In genomic region chr21:45411810-45412206, GRCh38 we compare ENCODE assay signal across 17 cellular contexts. TPM values are rescaled to one million over a fixed set of nuclear protein-coding genes. Genes with fewer than 3 reads are reported as not detected.
A peak's percentile ranks its signal among the peaks of the same experiment; 100 is the strongest.
DNase-seq lines count a peak whose midpoint lies in the region; ATAC-seq, FAIRE-seq and TF ChIP-seq lines count a peak whose summit lies in the region.
"Had no signal": no experiment of that assay in that cellular context is flagged by ENCODE, and none has a peak within 500 bp of the region (broad histone marks: within the 10 kb centered on the region; RNA-seq: fewer than 3 reads in every experiment).

No MANE protein-coding gene starts in this region.

- H3K27me3 Mint-ChIP-seq in H9 (ENCODE audit: low read depth), result no peaks in the 10 kb centered on the region
- no peaks in the 10 kb centered on the region for H3K27me3 Mint-ChIP-seq in astrocyte (ENCODE audit: low read depth, unreplicated experiment)

- TF ChIP-seq POLR2A in suprapubic skin (IDR thresholded peaks at IDR 0.05), result no peak

- TF ChIP-seq CTCF in H9 (conservative IDR thresholded peaks at IDR 0.05) (no peak), astrocyte (IDR thresholded peaks at IDR 0.05; ENCODE audit: insufficient read depth, low read depth, low read length) (no peak), kidney (IDR thresholded peaks at IDR 0.05; ENCODE audit: borderline replicate concordance, extremely low read depth, insufficient read depth) (no peak), smooth muscle cell (IDR thresholded peaks at IDR 0.05; ENCODE audit: borderline replicate concordance, insufficient read depth, poor library complexity, severe bottlenecking) (no peak), suprapubic skin (IDR thresholded peaks at IDR 0.05) (no peak)

- H3K27me3 ChIP-seq in H9 (ENCODE audit: insufficient read depth, low read length) (no peaks in the 10 kb centered on the region), astrocyte (ENCODE audit: insufficient read depth, low read length) (no peaks in the 10 kb centered on the region), smooth muscle cell (ENCODE audit: low read depth) (no peaks in the 10 kb centered on the region), suprapubic skin (no peaks in the 10 kb centered on the region)
- H3K27me3 ChIP-seq: Peyer's patch had no signal

- H3K9me3 Mint-ChIP-seq in H9 (no peaks in the 10 kb centered on the region; a peak in 1 of 5 replicates), astrocyte (ENCODE audit: unreplicated experiment) (no peaks in the 10 kb centered on the region)
- H3K9me3 Mint-ChIP-seq: IgD-negative memory B cell had no signal

- H3K9ac ChIP-seq in H9 (ENCODE audit: extremely low read depth, insufficient read length, low read length) (no peak overlapping the region), astrocyte (ENCODE audit: low read length) (no peak overlapping the region), kidney (ENCODE audit: low read length in 2 of 2) (no peak overlapping the region), smooth muscle cell (ENCODE audit: low read depth) (no peak overlapping the region)

- FAIRE-seq in astrocyte (lab: Jason Lieb, UNC), result no peak
- no peak for FAIRE-seq in kidney (lab: Jason Lieb, UNC)
- FAIRE-seq: GM19239 had no signal

- no peak overlapping the region for H3T11ph ChIP-seq in H9 (ENCODE audit: low read length)

- H3K79me2 ChIP-seq in H9 (ENCODE audit: insufficient read depth, low read length) (peaks cover 79% of the 10 kb centered on the region; the same call in 1 of the 2 replicates), astrocyte (ENCODE audit: insufficient read depth, low read length) (peaks cover 95% of the 10 kb centered on the region), smooth muscle cell (ENCODE audit: low read depth) (peaks cover 94% of the 10 kb centered on the region)

- H2BK12ac ChIP-seq in H9 (ENCODE audit: insufficient read length, low read depth, low read length), result no peak overlapping the region

- no peak overlapping the region for H2BK15ac ChIP-seq in H9 (ENCODE audit: low read depth, low read length)

- H4K8ac ChIP-seq in H9 (replicated peaks; ENCODE audit: insufficient read length, low read depth, low read length), result no peak overlapping the region

- no peak overlapping the region for H4K91ac ChIP-seq in H9 (ENCODE audit: insufficient read length, low read depth, low read length)

- no peak overlapping the region for H2BK20ac ChIP-seq in H9 (ENCODE audit: low read depth, low read length, poor library complexity, severe bottlenecking)

- peak overlapping the region in 1 of 2 experiments; percentile 39; a peak in 1 of 5 replicates for H3K4me3 Mint-ChIP-seq in H9
- no peak overlapping the region for H3K4me3 Mint-ChIP-seq in astrocyte (ENCODE audit: unreplicated experiment)
- H3K4me3 Mint-ChIP-seq: IgD-negative memory B cell had no signal

- H3K4me3 ChIP-seq in astrocyte (ENCODE audit: insufficient read depth, low read depth, low read length), result no peak overlapping the region
- no peak overlapping the region for H3K4me3 ChIP-seq in kidney (ENCODE audit: low read length in 2 of 2)
- H3K4me3 ChIP-seq in smooth muscle cell, result no peak overlapping the region
- no peak overlapping the region for H3K4me3 ChIP-seq in suprapubic skin
- H3K4me3 ChIP-seq: HAP-1, Peyer's patch had no signal

- no CpG with 5 or more reads among the region's 18 CpGs for WGBS in H9 (ENCODE audit: extremely low coverage, insufficient read length, low lambda C conversion rate)
- 61% methylated on average over 18 of the region's 18 CpGs for WGBS in smooth muscle cell (ENCODE audit: low lambda C conversion rate)
- WGBS in suprapubic skin, result 90% methylated on average over 15 of the region's 18 CpGs

- no peak overlapping the region for H3K23ac ChIP-seq in H9 (ENCODE audit: insufficient read length, low read depth, low read length)

- no peak for DNase-seq in H9
- no peak for DNase-seq in astrocyte (ENCODE audit: low read depth)
- DNase-seq in kidney, result peak; percentile 21
- no peak for DNase-seq in smooth muscle cell (lab: John Stamatoyannopoulos, UW; ENCODE audit: unreplicated experiment)
- no peak for DNase-seq in A172 (ENCODE audit: low spot score)
- DNase-seq in suprapubic skin (ENCODE audit: low spot score in 2 of 2), result no peak
- DNase-seq: Caco-2, DMS53, NCI-H187, NCI-H226, NCI-H524 treated with DMSO at 0.1 percent for 48 hours, Peyer's patch, SIG-M5 had no signal

- peaks cover 0 to 27% (median 9%) of the 10 kb centered on the region in 3 experiments; a peak in 6 of 7 replicates for H3K36me3 Mint-ChIP-seq in H9 (ENCODE audit: insufficient read depth in 1 of 3, low read depth in 3 of 3)
- H3K36me3 Mint-ChIP-seq in astrocyte (ENCODE audit: low read depth, unreplicated experiment), result peaks cover 8% of the 10 kb centered on the region
- H3K36me3 Mint-ChIP-seq: IgD-negative memory B cell had no signal

- TF ChIP-seq EP300 in suprapubic skin (IDR thresholded peaks at IDR 0.05), result no peak

- peaks cover 73 to 86% of the 10 kb centered on the region in 2 experiments for H3K4me1 Mint-ChIP-seq in H9
- H3K4me1 Mint-ChIP-seq in astrocyte (ENCODE audit: low read depth, unreplicated experiment), result peaks cover 41% of the 10 kb centered on the region
- H3K4me1 Mint-ChIP-seq: IgD-negative memory B cell had no signal

- no peak overlapping the region for H3K18ac ChIP-seq in H9 (ENCODE audit: insufficient read length, low read depth, low read length)

- no peak overlapping the region for H3K14ac ChIP-seq in H9 (ENCODE audit: insufficient read depth, low read length)

- H3K4me2 ChIP-seq in H9 (ENCODE audit: insufficient read depth, insufficient read length, low read length) (no peak overlapping the region), astrocyte (ENCODE audit: low read length) (no peak overlapping the region), smooth muscle cell (peak overlapping the region; percentile 27)

- H3K9me3 ChIP-seq in H9 (ENCODE audit: control insufficient read depth, low read depth, low read length) (no peaks in the 10 kb centered on the region), astrocyte (ENCODE audit: insufficient read depth, low read depth, low read length) (no peaks in the 10 kb centered on the region), kidney (ENCODE audit: control insufficient read depth in 1 of 2, low read length in 2 of 2) (no peaks in the 10 kb centered on the region), smooth muscle cell (replicated peaks; ENCODE audit: low read depth) (no peaks in the 10 kb centered on the region), suprapubic skin (no peaks in the 10 kb centered on the region)
- H3K9me3 ChIP-seq: Caco-2, HAP-1, Peyer's patch had no signal

- intact Hi-C loops in kidney (cut with DNase I), result no loop called here

- H3K4ac ChIP-seq in H9 (ENCODE audit: low read depth, low read length), result no peak overlapping the region

- H2AFZ ChIP-seq in H9 (ENCODE audit: low read length) (no peak overlapping the region), astrocyte (ENCODE audit: low read depth, low read length) (no peak overlapping the region), smooth muscle cell (ENCODE audit: low read depth) (no peak overlapping the region)

- no peak overlapping the region for H2BK5ac ChIP-seq in H9 (ENCODE audit: insufficient read length, low read length)

- H3K27ac ChIP-seq in H9 (ENCODE audit: insufficient read length, low read depth, low read length), result no peak overlapping the region
- no peak overlapping the region for H3K27ac ChIP-seq in astrocyte (ENCODE audit: low read depth, low read length)
- no peak overlapping the region for H3K27ac ChIP-seq in kidney (ENCODE audit: low read depth in 2 of 2, low read length in 2 of 2)
- peak overlapping the region; percentile 73 for H3K27ac ChIP-seq in smooth muscle cell (ENCODE audit: low read depth)
- H3K27ac ChIP-seq in suprapubic skin, result no peak overlapping the region

- H3K79me1 ChIP-seq in H9 (ENCODE audit: insufficient read depth, low read depth, low read length, poor library complexity, severe bottlenecking), result peaks cover 8% of the 10 kb centered on the region

- no peak overlapping the region for H3K56ac ChIP-seq in H9 (ENCODE audit: insufficient read length, low read depth, low read length)

- H2AK5ac ChIP-seq in H9 (ENCODE audit: insufficient read length, low read length), result no peak overlapping the region

- no peak for ATAC-seq in HG03457 (IDR thresholded peaks at IDR 0.05; ENCODE audit: unreplicated experiment)

- peaks cover under 1% of the 10 kb centered on the region for H3K23me2 ChIP-seq in H9 (ENCODE audit: insufficient read length, low read depth, low read length, poor library complexity, severe bottlenecking)

- peaks cover 34% of the 10 kb centered on the region for H3F3A ChIP-seq in smooth muscle cell (ENCODE audit: low read depth)

- H3K36me3 ChIP-seq in astrocyte (ENCODE audit: insufficient read depth, low read length) (no peaks in the 10 kb centered on the region), kidney (ENCODE audit: control insufficient read depth in 1 of 2, insufficient read depth in 2 of 2, low read length in 2 of 2) (no peaks in the 10 kb centered on the region), smooth muscle cell (ENCODE audit: low read depth) (no peaks in the 10 kb centered on the region), suprapubic skin (no peaks in the 10 kb centered on the region)
- H3K36me3 ChIP-seq: Peyer's patch had no signal

- H3K27ac Mint-ChIP-seq in H9 (peak overlapping the region in 2 of 3 experiments; percentile 59 to 85; a peak in 3 of 7 replicates), astrocyte (ENCODE audit: unreplicated experiment) (peak overlapping the region; percentile 26)
- H3K27ac Mint-ChIP-seq: IgD-negative memory B cell had no signal

- H3K4me1 ChIP-seq in H9 (ENCODE audit: insufficient read depth, low read length) (peaks cover 11% of the 10 kb centered on the region; the same call in 1 of the 2 replicates), astrocyte (ENCODE audit: insufficient read depth, low read length) (peaks cover 23% of the 10 kb centered on the region), kidney (ENCODE audit: control insufficient read depth in 1 of 2, insufficient read depth in 1 of 2, low read depth in 1 of 2, low read length in 2 of 2) (peaks cover 61 to 74% of the 10 kb centered on the region in 2 donors), smooth muscle cell (ENCODE audit: low read depth) (peaks cover 55% of the 10 kb centered on the region), suprapubic skin (peaks cover 45% of the 10 kb centered on the region)

- H4K5ac ChIP-seq in H9 (ENCODE audit: insufficient read length, low read depth, low read length), result no peak overlapping the region

- no peak overlapping the region for H2BK120ac ChIP-seq in H9 (ENCODE audit: low read depth, low read length, poor library complexity, severe bottlenecking)

- peaks cover 2% of the 10 kb centered on the region for H4K20me1 ChIP-seq in H9 (ENCODE audit: control insufficient read depth, insufficient read depth, insufficient read length)
- H4K20me1 ChIP-seq in astrocyte (ENCODE audit: insufficient read depth, low read length), result peaks cover 93% of the 10 kb centered on the region
- H4K20me1 ChIP-seq in smooth muscle cell (ENCODE audit: low read depth), result peaks cover 100% of the 10 kb centered on the region

RNA-seq across cellular contexts. Expression of gene COL18A1, which starts 6.8 kb away (rescaled TPM):
- 232 and 234 TPM in 2 replicates for total RNA-seq in H9 (2021)
- 616 and 692 TPM in 2 replicates for total RNA-seq in astrocyte
- total RNA-seq in kidney, result 316 TPM
- 150 TPM for polyA plus RNA-seq in kidney (ENCODE audit: insufficient read depth, low read depth, low replicate concordance)
- total RNA-seq in smooth muscle cell, result 192 and 240 TPM in 2 replicates
- polyA plus RNA-seq in smooth muscle cell, result 362 and 485 TPM in 2 replicates
- total RNA-seq in A172 (2014; rRNA removed; shearing (Covaris generic)), result 72.9 and 115 TPM in 2 replicates
- 100 to 1,000 TPM in 2 of 4 donors, 10 to 100 TPM in 2; 71.9 to 157 (median 101) TPM for total RNA-seq in suprapubic skin
